20 cellular contexts compared by ENCODE assay signal in the genomic region with DNA sequence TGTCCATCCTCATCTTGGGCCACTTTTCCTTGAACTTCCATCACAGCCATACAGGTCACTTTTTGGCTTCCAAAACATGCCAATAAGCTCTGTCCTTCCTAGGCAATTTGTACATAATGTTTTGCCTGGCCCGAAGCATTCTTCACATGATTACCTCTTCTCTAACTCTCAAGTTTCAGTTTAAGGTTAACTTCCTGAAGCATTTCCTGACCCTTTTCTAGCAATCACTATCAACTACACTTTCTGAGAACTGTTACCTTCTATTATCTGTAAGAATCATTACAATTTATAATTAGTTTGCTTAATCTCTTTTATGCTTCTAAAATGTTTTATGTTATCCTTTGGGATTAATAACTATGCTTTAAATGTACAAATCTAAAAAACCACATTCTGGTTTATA.
DNase-seq lines count a peak whose midpoint lies in the region; ATAC-seq and TF ChIP-seq lines count a peak whose summit lies in the region.
"Had no signal": no experiment of that assay in that cellular context is flagged by ENCODE, and none has a peak within 500 bp of the region (broad histone marks: within the 10 kb centered on the region; RNA-seq: fewer than 3 reads in every experiment).

No MANE protein-coding gene starts in this region.

- H3K27ac ChIP-seq in esophagus squamous epithelium, result no peak overlapping the region
- H3K27ac ChIP-seq: BLaER1, GM23248, right atrium auricular region, thyroid gland had no signal

- H3K27me3 ChIP-seq in Loucy (ENCODE audit: insufficient read depth, low read length, poor library complexity, severe bottlenecking) (no peaks in the 10 kb centered on the region), esophagus squamous epithelium (no peaks in the 10 kb centered on the region)
- H3K27me3 ChIP-seq: BLaER1, right atrium auricular region, thyroid gland had no signal

- CTCF ChIA-PET in activated CD4-positive, alpha-beta T cell treated with anti-CD3 and anti-CD28 coated beads, Interleukin-2, amount 10 ng/mL, durations not matched to agents 7 days and 5 days (lab: Charles Lee), result interaction anchor here (0.8 to 2.4 kb wide), 6 partner anchors 12 to 61 kb away, joined by 3 to 5 read pairs (median 3); no protein-coding TSS in a partner anchor

- H3K9me2 ChIP-seq in Loucy (replicated peaks; ENCODE audit: low read depth, low read length), result no peaks in the 10 kb centered on the region

- intact Hi-C loops in esophagus squamous epithelium (cut with DNase I), result no loop called here

- WGBS in esophagus squamous epithelium, 2 donors, result 63 to 71% methylated on average over 1 of the region's 1 CpG

- no peaks in the 10 kb centered on the region for H3K79me2 ChIP-seq in Loucy (ENCODE audit: insufficient read depth, low read length)

- H3K4me1 ChIP-seq in Loucy (ENCODE audit: insufficient read depth, low read length, poor library complexity, severe bottlenecking) (peaks cover 7% of the 10 kb centered on the region), esophagus squamous epithelium (no peaks in the 10 kb centered on the region)
- H3K4me1 ChIP-seq: right atrium auricular region, thyroid gland had no signal

- H3K36me3 Mint-ChIP-seq in activated CD4-positive, alpha-beta T cell treated with anti-CD3 and anti-CD28 coated beads, Interleukin-2, amount 10 ng/mL, durations not matched to agents 7 days and 5 days (ENCODE audit: low read depth), result peaks cover 37% of the 10 kb centered on the region
- peaks cover 27% of the 10 kb centered on the region for H3K36me3 Mint-ChIP-seq in activated naive CD8-positive, alpha-beta T cell treated with anti-CD3 and anti-CD28 coated beads, Interleukin-2, amount 10 ng/mL, durations not matched to agents 7 days and 5 days
- peaks cover 23% of the 10 kb centered on the region for H3K36me3 Mint-ChIP-seq in natural killer cell treated with Interleukin-12 subunit alpha and Interleukin-12 subunit beta and Interleukin-15 and Interleukin-18, amount 100 ng/mL, for 72 hours

- H3K36me3 ChIP-seq in Loucy (ENCODE audit: insufficient read depth, low read length), result peaks cover 23% of the 10 kb centered on the region; the same call in 1 of the 2 replicates
- H3K36me3 ChIP-seq in esophagus squamous epithelium, result peaks cover 0 to 74% (median 0%) of the 10 kb centered on the region in 3 donors

- peak overlapping the region; percentile 20 for H3K4me3 ChIP-seq in Loucy (ENCODE audit: low read length, poor library complexity, severe bottlenecking)
- H3K4me3 ChIP-seq in esophagus squamous epithelium, result no peak overlapping the region
- H3K4me3 ChIP-seq: BLaER1, GM23248, right atrium auricular region, thyroid gland had no signal

- H3K9me3 ChIP-seq in Loucy (ENCODE audit: insufficient read depth, low read depth, low read length), result no peaks in the 10 kb centered on the region
- H3K9me3 ChIP-seq in esophagus squamous epithelium, result no peaks in the 10 kb centered on the region
- H3K9me3 ChIP-seq: BLaER1, right atrium auricular region, thyroid gland had no signal

- no peak overlapping the region for H3K4me3 Mint-ChIP-seq in activated CD4-positive, alpha-beta T cell treated with anti-CD3 and anti-CD28 coated beads, Interleukin-2, amount 10 ng/mL, durations not matched to agents 7 days and 5 days
- peak overlapping the region; percentile 73 for H3K4me3 Mint-ChIP-seq in activated naive CD8-positive, alpha-beta T cell treated with anti-CD3 and anti-CD28 coated beads, Interleukin-2, amount 10 ng/mL, durations not matched to agents 7 days and 5 days
- H3K4me3 Mint-ChIP-seq in natural killer cell treated with Interleukin-12 subunit alpha and Interleukin-12 subunit beta and Interleukin-15 and Interleukin-18, amount 100 ng/mL, for 72 hours, result peak overlapping the region; percentile 77
- H3K4me3 Mint-ChIP-seq: brain; dendritic cell treated with granulocyte-macrophage colony-stimulating factor and Interleukin-4, amounts not matched to agents 40 ng/mL and 50 ng/mL, for 4 days had no signal

- DNase-seq in activated CD4-positive, alpha-beta T cell treated with anti-CD3 and anti-CD28 coated beads, Interleukin-2, amount 10 ng/mL, durations not matched to agents 7 days and 5 days, result peak; percentile 7
- DNase-seq in activated CD4-positive, alpha-beta T cell treated with anti-CD3 and anti-CD28 coated beads, Interleukin-2, amount 50 U/mL, for 4 hours, result no peak
- DNase-seq in activated naive CD8-positive, alpha-beta T cell treated with anti-CD3 and anti-CD28 coated beads, Interleukin-2, amount 10 ng/mL, durations not matched to agents 7 days and 5 days, result no peak
- DNase-seq in natural killer cell treated with Interleukin-12 subunit alpha and Interleukin-12 subunit beta and Interleukin-15 and Interleukin-18, amount 100 ng/mL, for 72 hours (ENCODE audit: low spot score), result no peak
- DNase-seq in esophagus squamous epithelium (lab: John Stamatoyannopoulos, UW), result no peak
- no peak for DNase-seq in SIG-M5 treated with dmso at 0.1 percent for 504 hours (lab: John Stamatoyannopoulos, UW; ENCODE audit: unreplicated experiment)
- DNase-seq: activated CD8-positive, alpha-beta memory T cell treated with anti-CD3 and anti-CD28 coated beads for 24 hours; activated gamma-delta T cell; erythroblast; GM23248; left cardiac atrium; NCI-H146; NCI-H2227 treated with DMSO at 0.1 percent for 48 hours; thyroid gland had no signal

- 0 out of 2 replicates have a peak, but pooled peaks cover 3% of the 10 kb centered on the region for H3F3A ChIP-seq in Loucy (ENCODE audit: low read depth)

- H3K4me2 ChIP-seq in Loucy (ENCODE audit: low read depth, low read length, poor library complexity, severe bottlenecking), result peak overlapping the region; percentile 53
- H3K4me2 ChIP-seq: BLaER1 had no signal

- H3K4me1 Mint-ChIP-seq in activated CD4-positive, alpha-beta T cell treated with anti-CD3 and anti-CD28 coated beads, Interleukin-2, amount 10 ng/mL, durations not matched to agents 7 days and 5 days, result peaks cover 30% of the 10 kb centered on the region
- H3K4me1 Mint-ChIP-seq in activated naive CD8-positive, alpha-beta T cell treated with anti-CD3 and anti-CD28 coated beads, Interleukin-2, amount 10 ng/mL, durations not matched to agents 7 days and 5 days, result peaks cover 14% of the 10 kb centered on the region
- peaks cover 11 to 25% of the 10 kb centered on the region in 2 donors for H3K4me1 Mint-ChIP-seq in natural killer cell treated with Interleukin-12 subunit alpha and Interleukin-12 subunit beta and Interleukin-15 and Interleukin-18, amount 100 ng/mL, for 72 hours (ENCODE audit: low read depth in 2 of 2)

- peak overlapping the region; percentile 88 for H3K27ac Mint-ChIP-seq in activated CD4-positive, alpha-beta T cell treated with anti-CD3 and anti-CD28 coated beads, Interleukin-2, amount 10 ng/mL, durations not matched to agents 7 days and 5 days
- peak overlapping the region; percentile 95 for H3K27ac Mint-ChIP-seq in activated naive CD8-positive, alpha-beta T cell treated with anti-CD3 and anti-CD28 coated beads, Interleukin-2, amount 10 ng/mL, durations not matched to agents 7 days and 5 days
- peak overlapping the region; percentile 74 to 83 for H3K27ac Mint-ChIP-seq in natural killer cell treated with Interleukin-12 subunit alpha and Interleukin-12 subunit beta and Interleukin-15 and Interleukin-18, amount 100 ng/mL, for 72 hours
- H3K27ac Mint-ChIP-seq: dendritic cell treated with granulocyte-macrophage colony-stimulating factor and Interleukin-4, amounts not matched to agents 40 ng/mL and 50 ng/mL, for 4 days had no signal

- ATAC-seq in activated naive CD8-positive, alpha-beta T cell treated with anti-CD3 and anti-CD28 coated beads, Interleukin-2, amount 10 ng/mL, durations not matched to agents 7 days and 5 days (ENCODE audit: low read depth), result peak; percentile 47
- ATAC-seq in natural killer cell treated with Interleukin-12 subunit alpha and Interleukin-12 subunit beta and Interleukin-15 and Interleukin-18, amount 100 ng/mL, for 72 hours, result no peak
- ATAC-seq in HG03521 (IDR thresholded peaks at IDR 0.05; ENCODE audit: unreplicated experiment), result no peak
- ATAC-seq: left cardiac atrium had no signal

- no peaks in the 10 kb centered on the region for H3K27me3 Mint-ChIP-seq in activated CD4-positive, alpha-beta T cell treated with anti-CD3 and anti-CD28 coated beads, Interleukin-2, amount 10 ng/mL, durations not matched to agents 7 days and 5 days
- no peaks in the 10 kb centered on the region for H3K27me3 Mint-ChIP-seq in activated naive CD8-positive, alpha-beta T cell treated with anti-CD3 and anti-CD28 coated beads, Interleukin-2, amount 10 ng/mL, durations not matched to agents 7 days and 5 days
- no peaks in the 10 kb centered on the region for H3K27me3 Mint-ChIP-seq in natural killer cell treated with Interleukin-12 subunit alpha and Interleukin-12 subunit beta and Interleukin-15 and Interleukin-18, amount 100 ng/mL, for 72 hours
- H3K27me3 Mint-ChIP-seq: brain; dendritic cell treated with granulocyte-macrophage colony-stimulating factor and Interleukin-4, amounts not matched to agents 40 ng/mL and 50 ng/mL, for 4 days had no signal

- H4K20me1 ChIP-seq in Loucy (ENCODE audit: insufficient read depth, low read length, poor library complexity, severe bottlenecking), result no peaks in the 10 kb centered on the region
- H4K20me1 ChIP-seq: BLaER1 had no signal

- no peak for TF ChIP-seq CTCF in Loucy (conservative IDR thresholded peaks at IDR 0.05; ENCODE audit: low read length)
- no peak for TF ChIP-seq CTCF in esophagus squamous epithelium (IDR thresholded peaks at IDR 0.05)

- no peaks in the 10 kb centered on the region for H3K9me3 Mint-ChIP-seq in activated CD4-positive, alpha-beta T cell treated with anti-CD3 and anti-CD28 coated beads, Interleukin-2, amount 10 ng/mL, durations not matched to agents 7 days and 5 days
- no peaks in the 10 kb centered on the region for H3K9me3 Mint-ChIP-seq in activated naive CD8-positive, alpha-beta T cell treated with anti-CD3 and anti-CD28 coated beads, Interleukin-2, amount 10 ng/mL, durations not matched to agents 7 days and 5 days
- H3K9me3 Mint-ChIP-seq in natural killer cell treated with Interleukin-12 subunit alpha and Interleukin-12 subunit beta and Interleukin-15 and Interleukin-18, amount 100 ng/mL, for 72 hours, result no peaks in the 10 kb centered on the region
- H3K9me3 Mint-ChIP-seq: dendritic cell treated with granulocyte-macrophage colony-stimulating factor and Interleukin-4, amounts not matched to agents 40 ng/mL and 50 ng/mL, for 4 days had no signal

- POLR2A ChIA-PET in activated CD4-positive, alpha-beta T cell treated with anti-CD3 and anti-CD28 coated beads, Interleukin-2, amount 10 ng/mL, durations not matched to agents 7 days and 5 days (lab: Charles Lee), result no interaction called here
- POLR2A ChIA-PET in activated naive CD8-positive, alpha-beta T cell treated with anti-CD3 and anti-CD28 coated beads, Interleukin-2, amount 10 ng/mL, durations not matched to agents 7 days and 5 days (lab: Charles Lee), result interaction anchor here (2.2 kb wide), 1 partner anchor 61 kb away, joined by 9 read pairs; no protein-coding TSS in a partner anchor

- no peak overlapping the region for H3K9ac ChIP-seq in Loucy (ENCODE audit: low read depth, low read length, poor library complexity, severe bottlenecking)
- H3K9ac ChIP-seq: BLaER1, GM23248 had no signal

- TF ChIP-seq POLR2A in esophagus squamous epithelium (IDR thresholded peaks at IDR 0.05), result no peak

- H2AFZ ChIP-seq in Loucy (ENCODE audit: low read length), result no peak overlapping the region
- H2AFZ ChIP-seq: GM23248 had no signal
